ENCODE assay signal across 8 cellular contexts in genomic region chr17:39730095-39730921, GRCh38. TPM values are rescaled to one million over a fixed set of nuclear protein-coding genes. Genes with fewer than 3 reads are reported as not detected.
A peak's percentile ranks its signal among the peaks of the same experiment; 100 is the strongest.
DNase-seq lines count a peak whose midpoint lies in the region; ATAC-seq and TF ChIP-seq lines count a peak whose summit lies in the region.

Gene MIEN1, minus strand, starts transcription at chr17:39730532. Its CDS starts 37 bp downstream, at chr17:39730495.

- peak; percentile 89 for ATAC-seq in GM23338

- H3K4me1 Mint-ChIP-seq in GM23338 (peaks cover 17% of the 10 kb centered on the region), neural crest cell (peaks cover 7% of the 10 kb centered on the region)

- H3K27me3 ChIP-seq in GM23338 (ENCODE audit: insufficient read depth), result no peaks in the 10 kb centered on the region
- no peaks in the 10 kb centered on the region for H3K27me3 ChIP-seq in stomach smooth muscle (ENCODE audit: control insufficient read depth in 1 of 2, insufficient read depth in 2 of 2, low read length in 2 of 2)

- H2AFZ ChIP-seq in GM23338, result peak within 1 kb of the TSS; percentile 90

- H3F3A ChIP-seq in GM23338 (replicated peaks; ENCODE audit: low read depth), result peaks cover 16% of the 10 kb centered on the region

- H3K4me3 Mint-ChIP-seq in GM23338 (peak within 1 kb of the TSS; percentile 85), neural crest cell (peak within 1 kb of the TSS; percentile 90)

- H3K4me1 ChIP-seq in GM23338 (ENCODE audit: insufficient read depth) (peaks cover 15% of the 10 kb centered on the region), stomach smooth muscle (ENCODE audit: control insufficient read depth, insufficient read depth, low read length) (peaks cover 10% of the 10 kb centered on the region)

- H3K27ac Mint-ChIP-seq in GM23338 (peak within 1 kb of the TSS; percentile 88), neural crest cell (ENCODE audit: unreplicated experiment) (peak within 1 kb of the TSS; percentile 88)

- no peaks in the 10 kb centered on the region; the same call in 1 of the 2 replicates for H4K20me1 ChIP-seq in GM23338 (replicated peaks; ENCODE audit: insufficient read depth)

- peak; percentile 83 for DNase-seq in EL
- DNase-seq in GM23338 (ENCODE audit: low spot score), result peak; percentile 93
- DNase-seq in activated effector memory CD4-positive, alpha-beta T cell treated with anti-CD3 and anti-CD28 coated beads, Interleukin-2, amount 50 U/mL, for 16 hours, result peak; percentile 98
- DNase-seq in fibroblast of the conjunctiva (ENCODE audit: low read depth), result peak; percentile 56
- DNase-seq in neural crest cell (ENCODE audit: low read depth, low spot score), result peak; percentile 97

- no peaks in the 10 kb centered on the region for H3K79me2 ChIP-seq in GM23338 (replicated peaks; ENCODE audit: insufficient read depth)

- H3K36me3 Mint-ChIP-seq in GM23338 (ENCODE audit: low read depth), result peaks cover 37% of the 10 kb centered on the region
- no peaks in the 10 kb centered on the region for H3K36me3 Mint-ChIP-seq in neural crest cell (ENCODE audit: low read depth)

- peak within 1 kb of the TSS; percentile 81 for H3K4me3 ChIP-seq in GM23338
- peak within 1 kb of the TSS; percentile 77 to 89 for H3K4me3 ChIP-seq in stomach smooth muscle (ENCODE audit: low read length in 2 of 2)

- H3K36me3 ChIP-seq in GM23338 (ENCODE audit: insufficient read depth), result 0 out of 2 replicates have a peak, but pooled peaks cover 10% of the 10 kb centered on the region
- peaks cover 9 to 11% of the 10 kb centered on the region in 2 donors for H3K36me3 ChIP-seq in stomach smooth muscle (ENCODE audit: control insufficient read depth in 2 of 2, insufficient read depth in 2 of 2, low read length in 2 of 2)

- TF ChIP-seq CTCF in GM23338 (conservative IDR thresholded peaks at IDR 0.05; ENCODE audit: low read depth in 2 of 2), result peak; percentile 68 to 74
- peak; percentile 79 for TF ChIP-seq CTCF in LNCAP (IDR thresholded peaks at IDR 0.05)
- peak; percentile 91 for TF ChIP-seq CTCF in neural crest cell (conservative IDR thresholded peaks at IDR 0.05)

- H3K9me3 Mint-ChIP-seq in GM23338, result no peaks in the 10 kb centered on the region; the same call in 2 of the 3 replicates
- H3K9me3 Mint-ChIP-seq in neural crest cell, result no peaks in the 10 kb centered on the region

- H3K27ac ChIP-seq in GM23338 (ENCODE audit: low read depth) (peak within 1 kb of the TSS; percentile 90), stomach smooth muscle (ENCODE audit: low read length) (peak within 1 kb of the TSS; percentile 67)

- H3K4me2 ChIP-seq in GM23338, result peak within 1 kb of the TSS; percentile 95

- H3K27me3 Mint-ChIP-seq in GM23338 (ENCODE audit: insufficient read depth, low read depth, poor library complexity), result peaks cover 27% of the 10 kb centered on the region
- peaks cover 16% of the 10 kb centered on the region for H3K27me3 Mint-ChIP-seq in neural crest cell (ENCODE audit: low read depth)

- peak; percentile 76 for TF ChIP-seq POLR2A in Raji (IDR thresholded peaks at IDR 0.05; ENCODE audit: insufficient read depth, low read depth, low read length)

- H3K9me3 ChIP-seq in stomach smooth muscle (ENCODE audit: control insufficient read depth in 2 of 2, low read length in 2 of 2), result no peaks in the 10 kb centered on the region

- no peaks in the 10 kb centered on the region for H3K9me2 ChIP-seq in GM23338 (ENCODE audit: insufficient read depth)

- H3K9ac ChIP-seq in stomach smooth muscle (ENCODE audit: low read length in 2 of 2), result peak within 1 kb of the TSS; percentile 79 to 80

TF ChIP-seq in GM23338, 12 proteins besides CTCF, POLR2A, EP300 and RAD21:
- TF ChIP-seq POLR2AphosphoS5 (IDR thresholded peaks at IDR 0.05; ENCODE audit: low read depth), result peak; percentile 66
- no peak for TF ChIP-seq STAT1 (IDR thresholded peaks at IDR 0.05; ENCODE audit: unreplicated experiment)
- TF ChIP-seq CREB1 (CRISPR knock-in tag; IDR thresholded peaks at IDR 0.05; ENCODE audit: low read depth), result peak; percentile 95

RNA-seq across cellular contexts. Expression of gene MIEN1, which starts in this region (rescaled TPM):
- total RNA-seq in GM23338 (2014; rRNA removed; shearing (Covaris generic)), result 24.3 and 37.1 TPM in 2 replicates
- polyA plus RNA-seq in GM23338 (2016; fragmentation: Nextera tagmentation; extraction: Ambion mirVana), result 91.8 and 106 TPM in 2 replicates
- total RNA-seq in neural crest cell, result 35.6 and 36.8 TPM in 2 replicates

Comparison
In these comparisons a context has a peak if more than half of its experiments do, and no peak if none do; other contexts are left out.
1. Peak in every context shown above with its lines: DNase-seq, ATAC-seq, H3K4me3 ChIP-seq and H3K27ac ChIP-seq.